In the genomic region with DNA sequence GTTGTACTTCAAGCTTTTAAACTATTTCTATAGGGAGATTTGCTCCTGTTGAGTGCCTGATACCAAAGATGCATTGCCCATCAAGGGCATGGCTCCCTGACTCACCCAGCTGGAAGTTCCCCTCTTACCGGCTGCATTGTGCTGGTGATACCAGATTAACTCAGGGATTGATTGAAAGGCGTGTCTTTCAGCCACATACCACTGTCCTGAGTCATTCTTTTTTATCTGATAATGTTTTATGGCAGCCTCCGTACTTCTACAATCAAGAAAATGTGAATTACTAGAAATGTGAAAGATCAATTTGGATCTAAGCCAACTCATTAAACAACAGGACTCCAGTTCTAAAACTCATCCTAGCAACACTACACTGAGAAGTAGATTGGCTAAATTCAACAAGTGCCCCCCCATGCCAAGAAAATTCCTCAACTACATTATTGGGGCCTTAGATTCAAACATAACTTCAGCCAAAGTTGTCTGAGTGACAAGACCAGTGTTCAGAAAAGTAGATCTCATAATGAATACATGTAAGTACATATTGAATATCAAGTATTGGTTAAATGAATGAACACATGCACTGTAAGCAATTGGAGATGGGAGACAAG, we compare ENCODE assay signal across 1 cellular context.
A peak's percentile ranks its signal among the peaks of the same experiment; 100 is the strongest.
TF ChIP-seq lines count a peak whose summit lies in the region.

No MANE protein-coding gene starts in this region.

TF ChIP-seq in HEK293, 187 proteins besides CTCF, POLR2A, EP300 and RAD21 (continued from another document):
- TF ChIP-seq, protein P1, sequence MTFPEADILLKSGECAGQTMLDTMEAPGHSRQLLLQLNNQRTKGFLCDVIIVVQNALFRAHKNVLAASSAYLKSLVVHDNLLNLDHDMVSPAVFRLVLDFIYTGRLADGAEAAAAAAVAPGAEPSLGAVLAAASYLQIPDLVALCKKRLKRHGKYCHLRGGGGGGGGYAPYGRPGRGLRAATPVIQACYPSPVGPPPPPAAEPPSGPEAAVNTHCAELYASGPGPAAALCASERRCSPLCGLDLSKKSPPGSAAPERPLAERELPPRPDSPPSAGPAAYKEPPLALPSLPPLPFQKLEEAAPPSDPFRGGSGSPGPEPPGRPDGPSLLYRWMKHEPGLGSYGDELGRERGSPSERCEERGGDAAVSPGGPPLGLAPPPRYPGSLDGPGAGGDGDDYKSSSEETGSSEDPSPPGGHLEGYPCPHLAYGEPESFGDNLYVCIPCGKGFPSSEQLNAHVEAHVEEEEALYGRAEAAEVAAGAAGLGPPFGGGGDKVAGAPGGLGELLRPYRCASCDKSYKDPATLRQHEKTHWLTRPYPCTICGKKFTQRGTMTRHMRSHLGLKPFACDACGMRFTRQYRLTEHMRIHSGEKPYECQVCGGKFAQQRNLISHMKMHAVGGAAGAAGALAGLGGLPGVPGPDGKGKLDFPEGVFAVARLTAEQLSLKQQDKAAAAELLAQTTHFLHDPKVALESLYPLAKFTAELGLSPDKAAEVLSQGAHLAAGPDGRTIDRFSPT (tag by site-specific recombination; IDR thresholded peaks at IDR 0.05): peak; percentile 48
- no peak for TF ChIP-seq KLF9 (tag by site-specific recombination; IDR thresholded peaks at IDR 0.05; ENCODE audit: low read depth)
- TF ChIP-seq, protein P2, sequence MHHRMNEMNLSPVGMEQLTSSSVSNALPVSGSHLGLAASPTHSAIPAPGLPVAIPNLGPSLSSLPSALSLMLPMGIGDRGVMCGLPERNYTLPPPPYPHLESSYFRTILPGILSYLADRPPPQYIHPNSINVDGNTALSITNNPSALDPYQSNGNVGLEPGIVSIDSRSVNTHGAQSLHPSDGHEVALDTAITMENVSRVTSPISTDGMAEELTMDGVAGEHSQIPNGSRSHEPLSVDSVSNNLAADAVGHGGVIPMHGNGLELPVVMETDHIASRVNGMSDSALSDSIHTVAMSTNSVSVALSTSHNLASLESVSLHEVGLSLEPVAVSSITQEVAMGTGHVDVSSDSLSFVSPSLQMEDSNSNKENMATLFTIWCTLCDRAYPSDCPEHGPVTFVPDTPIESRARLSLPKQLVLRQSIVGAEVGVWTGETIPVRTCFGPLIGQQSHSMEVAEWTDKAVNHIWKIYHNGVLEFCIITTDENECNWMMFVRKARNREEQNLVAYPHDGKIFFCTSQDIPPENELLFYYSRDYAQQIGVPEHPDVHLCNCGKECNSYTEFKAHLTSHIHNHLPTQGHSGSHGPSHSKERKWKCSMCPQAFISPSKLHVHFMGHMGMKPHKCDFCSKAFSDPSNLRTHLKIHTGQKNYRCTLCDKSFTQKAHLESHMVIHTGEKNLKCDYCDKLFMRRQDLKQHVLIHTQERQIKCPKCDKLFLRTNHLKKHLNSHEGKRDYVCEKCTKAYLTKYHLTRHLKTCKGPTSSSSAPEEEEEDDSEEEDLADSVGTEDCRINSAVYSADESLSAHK (tag by site-specific recombination; IDR thresholded peaks at IDR 0.05): no peak
- TF ChIP-seq ZNF175 (tag by site-specific recombination; IDR thresholded peaks at IDR 0.05): no peak
- no peak for TF ChIP-seq ZNF600 (tag by site-specific recombination; IDR thresholded peaks at IDR 0.05)
- no peak for TF ChIP-seq KLF1 (tag by site-specific recombination; IDR thresholded peaks at IDR 0.05)
- TF ChIP-seq, protein P3, sequence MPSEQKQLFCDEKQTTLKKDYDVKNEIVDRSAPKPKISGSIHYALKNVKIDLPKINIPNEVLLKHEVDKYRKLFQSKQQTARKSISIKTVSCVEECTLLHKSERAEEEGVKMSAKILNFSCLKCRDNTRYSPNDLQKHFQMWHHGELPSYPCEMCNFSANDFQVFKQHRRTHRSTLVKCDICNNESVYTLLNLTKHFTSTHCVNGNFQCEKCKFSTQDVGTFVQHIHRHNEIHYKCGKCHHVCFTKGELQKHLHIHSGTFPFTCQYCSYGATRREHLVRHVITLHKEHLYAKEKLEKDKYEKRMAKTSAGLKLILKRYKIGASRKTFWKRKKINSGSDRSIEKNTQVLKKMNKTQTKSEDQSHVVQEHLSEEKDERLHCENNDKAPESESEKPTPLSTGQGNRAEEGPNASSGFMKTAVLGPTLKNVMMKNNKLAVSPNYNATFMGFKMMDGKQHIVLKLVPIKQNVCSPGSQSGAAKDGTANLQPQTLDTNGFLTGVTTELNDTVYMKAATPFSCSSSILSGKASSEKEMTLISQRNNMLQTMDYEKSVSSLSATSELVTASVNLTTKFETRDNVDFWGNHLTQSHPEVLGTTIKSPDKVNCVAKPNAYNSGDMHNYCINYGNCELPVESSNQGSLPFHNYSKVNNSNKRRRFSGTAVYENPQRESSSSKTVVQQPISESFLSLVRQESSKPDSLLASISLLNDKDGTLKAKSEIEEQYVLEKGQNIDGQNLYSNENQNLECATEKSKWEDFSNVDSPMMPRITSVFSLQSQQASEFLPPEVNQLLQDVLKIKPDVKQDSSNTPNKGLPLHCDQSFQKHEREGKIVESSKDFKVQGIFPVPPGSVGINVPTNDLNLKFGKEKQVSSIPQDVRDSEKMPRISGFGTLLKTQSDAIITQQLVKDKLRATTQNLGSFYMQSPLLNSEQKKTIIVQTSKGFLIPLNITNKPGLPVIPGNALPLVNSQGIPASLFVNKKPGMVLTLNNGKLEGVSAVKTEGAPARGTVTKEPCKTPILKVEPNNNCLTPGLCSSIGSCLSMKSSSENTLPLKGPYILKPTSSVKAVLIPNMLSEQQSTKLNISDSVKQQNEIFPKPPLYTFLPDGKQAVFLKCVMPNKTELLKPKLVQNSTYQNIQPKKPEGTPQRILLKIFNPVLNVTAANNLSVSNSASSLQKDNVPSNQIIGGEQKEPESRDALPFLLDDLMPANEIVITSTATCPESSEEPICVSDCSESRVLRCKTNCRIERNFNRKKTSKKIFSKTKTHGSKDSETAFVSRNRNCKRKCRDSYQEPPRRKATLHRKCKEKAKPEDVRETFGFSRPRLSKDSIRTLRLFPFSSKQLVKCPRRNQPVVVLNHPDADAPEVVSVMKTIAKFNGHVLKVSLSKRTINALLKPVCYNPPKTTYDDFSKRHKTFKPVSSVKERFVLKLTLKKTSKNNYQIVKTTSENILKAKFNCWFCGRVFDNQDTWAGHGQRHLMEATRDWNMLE (tag by site-specific recombination; conservative IDR thresholded peaks at IDR 0.05; ENCODE audit: low read depth): no peak
- no peak for TF ChIP-seq ZXDB (tag by site-specific recombination; IDR thresholded peaks at IDR 0.05)
- TF ChIP-seq, protein P4, sequence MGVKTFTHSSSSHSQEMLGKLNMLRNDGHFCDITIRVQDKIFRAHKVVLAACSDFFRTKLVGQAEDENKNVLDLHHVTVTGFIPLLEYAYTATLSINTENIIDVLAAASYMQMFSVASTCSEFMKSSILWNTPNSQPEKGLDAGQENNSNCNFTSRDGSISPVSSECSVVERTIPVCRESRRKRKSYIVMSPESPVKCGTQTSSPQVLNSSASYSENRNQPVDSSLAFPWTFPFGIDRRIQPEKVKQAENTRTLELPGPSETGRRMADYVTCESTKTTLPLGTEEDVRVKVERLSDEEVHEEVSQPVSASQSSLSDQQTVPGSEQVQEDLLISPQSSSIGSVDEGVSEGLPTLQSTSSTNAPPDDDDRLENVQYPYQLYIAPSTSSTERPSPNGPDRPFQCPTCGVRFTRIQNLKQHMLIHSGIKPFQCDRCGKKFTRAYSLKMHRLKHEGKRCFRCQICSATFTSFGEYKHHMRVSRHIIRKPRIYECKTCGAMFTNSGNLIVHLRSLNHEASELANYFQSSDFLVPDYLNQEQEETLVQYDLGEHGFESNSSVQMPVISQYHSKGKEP (tag by site-specific recombination; IDR thresholded peaks at IDR 0.05): no peak
